Comparison of ENCODE assay signal across 19 cellular contexts in the genomic region with DNA sequence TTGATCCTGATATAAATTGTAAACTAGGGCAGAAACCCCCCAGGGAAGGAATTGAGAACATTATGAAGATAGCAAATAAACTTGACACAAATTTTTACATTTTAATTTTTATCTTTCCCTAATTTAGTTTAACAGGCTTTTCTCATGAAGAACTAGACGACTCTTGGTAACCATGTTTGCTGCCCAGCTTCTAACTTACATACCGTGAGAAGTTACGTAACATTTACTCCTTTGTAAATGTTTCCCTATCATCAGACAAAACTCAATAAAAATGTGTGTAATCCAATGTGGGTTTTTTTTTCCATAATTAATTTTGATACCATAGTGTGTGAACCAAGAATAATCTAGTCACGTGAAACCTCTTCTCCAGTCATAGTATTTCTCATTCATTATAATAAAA. TPM values are rescaled to one million over a fixed set of nuclear protein-coding genes. Genes with fewer than 3 reads are reported as not detected.
DNase-seq lines count a peak whose midpoint lies in the region; ATAC-seq, FAIRE-seq and TF ChIP-seq lines count a peak whose summit lies in the region.
"Had no signal": no experiment of that assay in that cellular context is flagged by ENCODE, and none has a peak within 500 bp of the region (broad histone marks: within the 10 kb centered on the region; RNA-seq: fewer than 3 reads in every experiment).

No MANE protein-coding gene starts in this region.

- no peak for TF ChIP-seq EP300 in HepG2 (IDR thresholded peaks at IDR 0.05; ENCODE audit: low read depth in 2 of 2, low read length in 2 of 2)
- TF ChIP-seq EP300 in HepG2 (CRISPR knock-in tag; IDR thresholded peaks at IDR 0.05; ENCODE audit: borderline replicate concordance) = no peak

- no peak overlapping the region for H4K5ac ChIP-seq in IMR-90 (ENCODE audit: low read depth, low read length)

- H2BK5ac ChIP-seq in IMR-90 (ENCODE audit: low read depth, low read length, poor library complexity, severe bottlenecking) = no peak overlapping the region

- no peak overlapping the region for H2BK20ac ChIP-seq in IMR-90 (ENCODE audit: low read depth, low read length)

- 97% methylated on average over 4 of the region's 4 CpGs for WGBS in HepG2 (ENCODE audit: low lambda C conversion rate)
- WGBS in right lobe of liver (ENCODE audit: insufficient coverage, low coverage, low lambda C conversion rate, missing lambda C conversion rate) = 76% methylated on average over 4 of the region's 4 CpGs
- no CpG with 5 or more reads among the region's 4 CpGs for WGBS in IMR-90 (ENCODE audit: extremely low coverage in 2 of 2, insufficient read length in 1 of 2), 2 experiments

- no peak for DNase-seq in HepG2 (ENCODE audit: low spot score)
- DNase-seq in right lobe of liver = no peak
- no peak for DNase-seq in IMR-90
- DNase-seq in activated naive CD4-positive, alpha-beta T cell treated with anti-CD3 and anti-CD28 coated beads, Interleukin-2, amount 50 U/mL, for 72 hours (ENCODE audit: low spot score in 2 of 2) = no peak
- DNase-seq: ACHN; BE2C; C1 segment of cervical spinal cord; CD4-positive, CD25-positive, alpha-beta regulatory T cell; CD8-positive, alpha-beta memory T cell; COR-L47; DMS 273 treated with DMSO at 0.1 percent for 48 hours; DMS53; H9 had no signal

- no peak overlapping the region for H3K4me3 ChIP-seq in HepG2 (replicated peaks in 1 of 3; ENCODE audit: insufficient read depth in 1 of 3, low read depth in 2 of 3, low read length in 3 of 3)
- no peak overlapping the region for H3K4me3 ChIP-seq in right lobe of liver
- H3K4me3 ChIP-seq in IMR-90 (ENCODE audit: insufficient read depth, low read depth, low read length) = no peak overlapping the region

- no peak overlapping the region for H3K27ac Mint-ChIP-seq in activated naive CD4-positive, alpha-beta T cell treated with anti-CD3 and anti-CD28 coated beads, Interleukin-2, amount 50 U/mL, for 72 hours
- H3K27ac Mint-ChIP-seq: CD4-positive, CD25-positive, alpha-beta regulatory T cell; CD8-positive, alpha-beta memory T cell; H9 had no signal

- no peak overlapping the region for H3K14ac ChIP-seq in IMR-90 (replicated peaks; ENCODE audit: low read depth, low read length)

- FAIRE-seq in HepG2 (lab: Jason Lieb, UNC) (no peak), islet of Langerhans (lab: Jason Lieb, UNC) (peak; percentile 49)
- FAIRE-seq: G401.6, H1 had no signal

- H3K79me2 ChIP-seq in HepG2 (ENCODE audit: insufficient read depth, low read length) = no peaks in the 10 kb centered on the region

- H3K9me3 Mint-ChIP-seq in activated naive CD4-positive, alpha-beta T cell treated with anti-CD3 and anti-CD28 coated beads, Interleukin-2, amount 50 U/mL, for 72 hours = no peaks in the 10 kb centered on the region
- H3K9me3 Mint-ChIP-seq: CD8-positive, alpha-beta memory T cell had no signal

- H3K79me1 ChIP-seq in IMR-90 (ENCODE audit: low read depth in 1 of 2, low read length in 2 of 2) = no peaks in the 10 kb centered on the region

- H3K4me1 ChIP-seq in HepG2 (ENCODE audit: insufficient read depth, low read length) (no peaks in the 10 kb centered on the region; the same call in 1 of the 2 replicates), right lobe of liver (no peaks in the 10 kb centered on the region), IMR-90 (ENCODE audit: control insufficient read depth, insufficient read depth, low read length) (no peaks in the 10 kb centered on the region)
- H3K4me1 ChIP-seq: BE2C had no signal

- H3K56ac ChIP-seq in IMR-90 (ENCODE audit: extremely low read depth, insufficient read depth, low read length) = no peak overlapping the region

- H2AFZ ChIP-seq in HepG2 (ENCODE audit: low read length) (no peak overlapping the region), IMR-90 (replicated peaks; ENCODE audit: low read length, poor library complexity) (no peak overlapping the region)

- H3K36me3 ChIP-seq in HepG2 (replicated peaks in 1 of 2; ENCODE audit: control insufficient read depth in 1 of 2, insufficient read depth in 2 of 2, low read length in 2 of 2) (peaks cover 0 to 32% of the 10 kb centered on the region in 2 experiments; a peak in 2 of 5 replicates), right lobe of liver (peaks cover 0 to 28% (median 0%) of the 10 kb centered on the region in 4 donors), IMR-90 (ENCODE audit: control insufficient read depth, insufficient read depth, low read length) (peaks cover 19% of the 10 kb centered on the region)
- H3K36me3 ChIP-seq: BE2C had no signal

- TF ChIP-seq POLR2A in HepG2 (IDR thresholded peaks at IDR 0.05; ENCODE audit: insufficient read depth in 1 of 2, low read depth in 2 of 2, low read length in 2 of 2) (no peak), right lobe of liver (IDR thresholded peaks at IDR 0.05) (no peak), IMR-90 (IDR thresholded peaks at IDR 0.05; ENCODE audit: low read depth, low read length) (no peak)

- CTCF ChIA-PET in HepG2 (lab: Yijun Ruan, JAX; ENCODE audit: low intra/inter-chr PET ratio, low total read pairs) (no interaction called here), IMR-90 (lab: Yijun Ruan, JAX) (interaction anchor here (0.5 to 1.8 kb wide), 2 partner anchors 14 to 211 kb away, joined by 3 to 4 read pairs; no protein-coding TSS in a partner anchor)

- peaks cover 0 to 11% of the 10 kb centered on the region in 2 donors for H3K36me3 Mint-ChIP-seq in activated naive CD4-positive, alpha-beta T cell treated with anti-CD3 and anti-CD28 coated beads, Interleukin-2, amount 50 U/mL, for 72 hours

- H3K9me3 ChIP-seq in HepG2 (ENCODE audit: low read length) (no peaks in the 10 kb centered on the region), right lobe of liver (no peaks in the 10 kb centered on the region), IMR-90 (ENCODE audit: control insufficient read depth, insufficient read depth, low read length) (no peaks in the 10 kb centered on the region)
- H3K9me3 ChIP-seq: BE2C had no signal

- ATAC-seq in HepG2 (no peak), right lobe of liver (no peak), IMR-90 (ENCODE audit: low read depth) (no peak), GM18517 (IDR thresholded peaks at IDR 0.05; ENCODE audit: unreplicated experiment) (no peak), GM18907 (IDR thresholded peaks at IDR 0.05; ENCODE audit: unreplicated experiment) (no peak)
- ATAC-seq in activated naive CD4-positive, alpha-beta T cell treated with anti-CD3 and anti-CD28 coated beads, Interleukin-2, amount 50 U/mL, for 72 hours = no peak

- POLR2A ChIA-PET in HepG2 (lab: Yijun Ruan, JAX) (no interaction called here), IMR-90 (lab: Charles Lee; ENCODE audit: unreplicated experiment) (no interaction called here)

- no peak overlapping the region for H4K91ac ChIP-seq in IMR-90 (ENCODE audit: insufficient read depth, low read depth, low read length)

- no peak for TF ChIP-seq RAD21 in HepG2 (CRISPR knock-in tag; IDR thresholded peaks at IDR 0.05)
- no peak for TF ChIP-seq RAD21 in IMR-90 (IDR thresholded peaks at IDR 0.05; ENCODE audit: low read length)

- no peaks in the 10 kb centered on the region for H3K9me1 ChIP-seq in IMR-90 (ENCODE audit: insufficient read depth, low read length)

- no peak overlapping the region for H4K8ac ChIP-seq in IMR-90 (ENCODE audit: low read depth in 2 of 2, low read length in 2 of 2)

- H3K27ac ChIP-seq in HepG2 (ENCODE audit: extremely low read length, insufficient read depth, low read length) (no peak overlapping the region), right lobe of liver (no peak overlapping the region), IMR-90 (ENCODE audit: insufficient read depth, low read length) (no peak overlapping the region)

- H3K18ac ChIP-seq in IMR-90 (ENCODE audit: low read depth, low read length) = no peak overlapping the region

- H2AK5ac ChIP-seq in IMR-90 (ENCODE audit: low read depth, low read length) = no peak overlapping the region

- intact Hi-C loops in HepG2 (cut with micrococcal nuclease; ENCODE audit: unreplicated experiment) (no loop called here), right lobe of liver (cut with DNase I) (no loop called here), IMR-90 (cut with micrococcal nuclease) (no loop called here)

- H3K4me2 ChIP-seq in HepG2 (ENCODE audit: low read depth, low read length) (no peak overlapping the region), IMR-90 (ENCODE audit: low read depth, low read length) (no peak overlapping the region)

- H2BK15ac ChIP-seq in IMR-90 (ENCODE audit: low read depth, low read length) = no peak overlapping the region

- H3K27me3 ChIP-seq in HepG2 (ENCODE audit: control insufficient read depth in 1 of 2, insufficient read depth in 2 of 2, low read length in 2 of 2) = no peaks in the 10 kb centered on the region
- H3K27me3 ChIP-seq in right lobe of liver = no peaks in the 10 kb centered on the region
- H3K27me3 ChIP-seq in IMR-90 (ENCODE audit: control insufficient read depth, insufficient read depth, low read length) = no peaks in the 10 kb centered on the region
- H3K27me3 ChIP-seq: BE2C had no signal

- in situ Hi-C loops in HepG2 (cut with HindIII; ENCODE audit: extremely low pct_ligation_motif_present, low pct_unique_long_range_greater_than_20kb) = loop anchor here (10.0 to 25.0 kb wide), 2 partner anchors 257 to 266 kb away; no protein-coding TSS in a partner anchor
- in situ Hi-C loops in IMR-90 (cut with MboI; ENCODE audit: low sequenced_read_pairs) = loop anchor here (10.0 kb wide), 1 partner anchor 256 kb away; the partner anchor contains the start of gene GEMIN8

- dilution Hi-C loops in IMR-90 (cut with HindIII; ENCODE audit: low sequenced_read_pairs, unreplicated experiment) = no loop called here

- no peaks in the 10 kb centered on the region for H4K20me1 ChIP-seq in HepG2 (ENCODE audit: insufficient read depth, low read length)
- H4K20me1 ChIP-seq in IMR-90 (ENCODE audit: insufficient read depth, low read length) = no peaks in the 10 kb centered on the region

- no peak overlapping the region for H2BK120ac ChIP-seq in IMR-90 (ENCODE audit: low read depth, low read length)

- no peak overlapping the region for H2AK9ac ChIP-seq in IMR-90 (replicated peaks; ENCODE audit: low read depth, low read length, poor library complexity)

- TF ChIP-seq CTCF in HepG2 (CRISPR knock-in tag; IDR thresholded peaks at IDR 0.05) (no peak), right lobe of liver (IDR thresholded peaks at IDR 0.05) (no peak), IMR-90 (conservative IDR thresholded peaks at IDR 0.05; ENCODE audit: low read depth, low read length) (no peak)

- no peak overlapping the region for H3K4ac ChIP-seq in IMR-90 (ENCODE audit: low read depth, low read length)

- BruUV-seq in HepG2 (replicated peaks; lab: Mats Ljungman, UMichigan) (no TSS peak), IMR-90 (replicated peaks; lab: Mats Ljungman, UMichigan) (no TSS peak)

- H3K9ac ChIP-seq in HepG2 (ENCODE audit: insufficient read depth, low read depth, low read length) (no peak overlapping the region), IMR-90 (ENCODE audit: low read depth, low read length) (no peak overlapping the region)

- no peak overlapping the region for H3K23ac ChIP-seq in IMR-90 (ENCODE audit: low read depth, low read length)

RNA-seq across cellular contexts. Expression of gene OFD1, which starts 34.4 kb away (rescaled TPM):
- 14.3 and 16.4 TPM in 2 replicates for total RNA-seq in HepG2 (2016; rRNA removed; fragmentation: Illumina TruSeq; extraction: Trizol)
- 3.7 and 4.8 TPM in 2 replicates for total RNA-seq in HepG2 (2016; cell fraction: cytosol; rRNA removed; fragmentation: Illumina TruSeq; extraction: Trizol; ENCODE audit: low read depth)
- total RNA-seq in HepG2 (2016; cell fraction: insoluble cytoplasmic fraction; rRNA removed; fragmentation: Illumina TruSeq; extraction: Trizol) = 16.9 and 17.9 TPM in 2 replicates
- total RNA-seq in HepG2 (2016; cell fraction: membrane; rRNA removed; fragmentation: Illumina TruSeq; extraction: Trizol) = 4.7 and 4.8 TPM in 2 replicates
- 30.3 and 30.7 TPM in 2 replicates for total RNA-seq in HepG2 (2016; cell fraction: nucleus; rRNA removed; fragmentation: Illumina TruSeq; extraction: Trizol)
- polyA plus RNA-seq in HepG2 (2011; rRNA removed) = 14.7 and 14.9 TPM in 2 replicates
- 3.6 and 4.3 TPM in 2 replicates for polyA plus RNA-seq in HepG2 (2011; cell fraction: cytosol; rRNA removed)
- polyA plus RNA-seq in HepG2 (2011; cell fraction: nucleus; rRNA removed) = 61.7 and 68.4 TPM in 2 replicates
- polyA plus RNA-seq in HepG2 (2012) = 15.5 and 18.0 TPM in 2 replicates
- polyA plus RNA-seq in HepG2 (2016; cell fraction: cytosol; fragmentation: Illumina TruSeq; extraction: Trizol; ENCODE audit: low read depth) = 1.0 and 1.3 TPM in 2 replicates
- 13.0 and 14.7 TPM in 2 replicates for polyA plus RNA-seq in HepG2 (2016; cell fraction: insoluble cytoplasmic fraction; fragmentation: Illumina TruSeq; extraction: Trizol; ENCODE audit: low read depth)
- polyA plus RNA-seq in HepG2 (2016; cell fraction: membrane; fragmentation: Illumina TruSeq; extraction: Trizol; ENCODE audit: low read depth) = 1.7 and 2.0 TPM in 2 replicates
- 40.0 and 45.3 TPM in 2 replicates for polyA plus RNA-seq in HepG2 (2016; cell fraction: nucleus; fragmentation: Illumina TruSeq; extraction: Trizol; ENCODE audit: insufficient read depth, low read depth)
- polyA minus RNA-seq in HepG2 (2011; rRNA and poly(A)+ RNA removed; ENCODE audit: low replicate concordance) = 17.1 and 18.1 TPM in 2 replicates
- polyA minus RNA-seq in HepG2 (2011; cell fraction: cytosol; rRNA and poly(A)+ RNA removed) = 3.7 and 5.8 TPM in 2 replicates
- polyA minus RNA-seq in HepG2 (2011; cell fraction: nucleus; rRNA and poly(A)+ RNA removed) = 43.0 and 46.1 TPM in 2 replicates
- total RNA-seq in right lobe of liver = 10 to 100 TPM in 3 of 6 experiments, 1 to 10 TPM in 3; 6.5 to 12.4 (median 10.5) TPM
- total RNA-seq in IMR-90 (2012; rRNA removed) = 8.4 and 10.6 TPM in 2 replicates
- polyA plus RNA-seq in IMR-90 (2012; rRNA removed) = 7.7 and 8.6 TPM in 2 replicates
- 2.5 and 5.2 TPM in 2 replicates for polyA plus RNA-seq in IMR-90 (2012; cell fraction: cytosol; rRNA removed)
- polyA plus RNA-seq in IMR-90 (2012; cell fraction: nucleus; rRNA removed; ENCODE audit: low replicate concordance) = 19.8 and 41.0 TPM in 2 replicates
- 10 to 100 TPM; 36.9 to 40.7 TPM for total RNA-seq in activated naive CD4-positive, alpha-beta T cell treated with anti-CD3 and anti-CD28 coated beads, Interleukin-2, amount 50 U/mL, for 72 hours

RNA-seq across cellular contexts. Expression of gene TRAPPC2, which starts 34.5 kb away (rescaled TPM):
- 8.1 and 9.2 TPM in 2 replicates for total RNA-seq in HepG2 (2016; rRNA removed; fragmentation: Illumina TruSeq; extraction: Trizol)
- 1.5 and 1.8 TPM in 2 replicates for total RNA-seq in HepG2 (2016; cell fraction: cytosol; rRNA removed; fragmentation: Illumina TruSeq; extraction: Trizol; ENCODE audit: low read depth)
- total RNA-seq in HepG2 (2016; cell fraction: insoluble cytoplasmic fraction; rRNA removed; fragmentation: Illumina TruSeq; extraction: Trizol) = 7.7 and 7.8 TPM in 2 replicates
- 2.9 and 4.7 TPM in 2 replicates for total RNA-seq in HepG2 (2016; cell fraction: membrane; rRNA removed; fragmentation: Illumina TruSeq; extraction: Trizol)
- 11.3 and 11.9 TPM in 2 replicates for total RNA-seq in HepG2 (2016; cell fraction: nucleus; rRNA removed; fragmentation: Illumina TruSeq; extraction: Trizol)
- polyA plus RNA-seq in HepG2 (2011; rRNA removed) = 4.4 and 4.7 TPM in 2 replicates
- polyA plus RNA-seq in HepG2 (2011; cell fraction: cytosol; rRNA removed) = 2.1 and 3.2 TPM in 2 replicates
- polyA plus RNA-seq in HepG2 (2011; cell fraction: nucleus; rRNA removed) = 4.7 and 5.3 TPM in 2 replicates
- polyA plus RNA-seq in HepG2 (2012) = 6.0 TPM in 2 replicates
- 1.3 and 1.4 TPM in 2 replicates for polyA plus RNA-seq in HepG2 (2016; cell fraction: cytosol; fragmentation: Illumina TruSeq; extraction: Trizol; ENCODE audit: low read depth)
- 5.5 and 5.8 TPM in 2 replicates for polyA plus RNA-seq in HepG2 (2016; cell fraction: insoluble cytoplasmic fraction; fragmentation: Illumina TruSeq; extraction: Trizol; ENCODE audit: low read depth)
- polyA plus RNA-seq in HepG2 (2016; cell fraction: membrane; fragmentation: Illumina TruSeq; extraction: Trizol; ENCODE audit: low read depth) = 1.9 and 2.4 TPM in 2 replicates
- polyA plus RNA-seq in HepG2 (2016; cell fraction: nucleus; fragmentation: Illumina TruSeq; extraction: Trizol; ENCODE audit: insufficient read depth, low read depth) = 16.5 and 18.5 TPM in 2 replicates
- polyA minus RNA-seq in HepG2 (2011; rRNA and poly(A)+ RNA removed; ENCODE audit: low replicate concordance) = 4.0 and 14.9 TPM in 2 replicates
- 2.5 and 3.7 TPM in 2 replicates for polyA minus RNA-seq in HepG2 (2011; cell fraction: cytosol; rRNA and poly(A)+ RNA removed)
- 8.9 and 10.9 TPM in 2 replicates for polyA minus RNA-seq in HepG2 (2011; cell fraction: nucleus; rRNA and poly(A)+ RNA removed)
- total RNA-seq in right lobe of liver = 10 to 100 TPM in 1 of 6 experiments, 1 to 10 TPM in 5; 6.3 to 13.8 (median 8.5) TPM
- total RNA-seq in IMR-90 (2012; rRNA removed) = 13.8 and 19.2 TPM in 2 replicates
- polyA plus RNA-seq in IMR-90 (2012; rRNA removed) = 6.7 and 11.3 TPM in 2 replicates
- 4.9 and 10.1 TPM in 2 replicates for polyA plus RNA-seq in IMR-90 (2012; cell fraction: cytosol; rRNA removed)
- 7.3 and 28.8 TPM in 2 replicates for polyA plus RNA-seq in IMR-90 (2012; cell fraction: nucleus; rRNA removed; ENCODE audit: low replicate concordance)
- 10 to 100 TPM; 14.5 to 18.1 TPM for total RNA-seq in activated naive CD4-positive, alpha-beta T cell treated with anti-CD3 and anti-CD28 coated beads, Interleukin-2, amount 50 U/mL, for 72 hours

RNA-seq across cellular contexts. Expression of gene GPM6B, which starts 48.0 kb away (rescaled TPM):
- total RNA-seq in HepG2 (2016; rRNA removed; fragmentation: Illumina TruSeq; extraction: Trizol) (not detected in 2 replicates), right lobe of liver (1 to 10 TPM in 1 of 6 experiments, under 1 TPM in 5; 0.18 to 1.6 (median 0.64) TPM), IMR-90 (2012; rRNA removed) (4.2 and 5.9 TPM in 2 replicates)
- total RNA-seq in HepG2 (2016; cell fraction: cytosol; rRNA removed; fragmentation: Illumina TruSeq; extraction: Trizol; ENCODE audit: low read depth) = not detected in 2 replicates
- total RNA-seq in HepG2 (2016; cell fraction: insoluble cytoplasmic fraction; rRNA removed; fragmentation: Illumina TruSeq; extraction: Trizol) = not detected in 2 replicates
- not detected in 2 replicates for total RNA-seq in HepG2 (2016; cell fraction: membrane; rRNA removed; fragmentation: Illumina TruSeq; extraction: Trizol)
- not detected in 2 replicates for total RNA-seq in HepG2 (2016; cell fraction: nucleus; rRNA removed; fragmentation: Illumina TruSeq; extraction: Trizol)
- polyA plus RNA-seq in HepG2 (2011; rRNA removed) (not detected in 2 replicates), IMR-90 (2012; rRNA removed) (3.4 and 4.2 TPM in 2 replicates)
- not detected in 2 replicates for polyA plus RNA-seq in HepG2 (2011; cell fraction: cytosol; rRNA removed)
- polyA plus RNA-seq in HepG2 (2011; cell fraction: nucleus; rRNA removed) = 0.10 and 0.13 TPM in 2 replicates
- polyA plus RNA-seq in HepG2 (2012) = 0.58 and 0.61 TPM in 2 replicates
- not detected in 2 replicates for polyA plus RNA-seq in HepG2 (2016; cell fraction: cytosol; fragmentation: Illumina TruSeq; extraction: Trizol; ENCODE audit: low read depth)
- polyA plus RNA-seq in HepG2 (2016; cell fraction: insoluble cytoplasmic fraction; fragmentation: Illumina TruSeq; extraction: Trizol; ENCODE audit: low read depth) = not detected in 2 replicates
- polyA plus RNA-seq in HepG2 (2016; cell fraction: membrane; fragmentation: Illumina TruSeq; extraction: Trizol; ENCODE audit: low read depth) = not detected in 2 replicates
- polyA plus RNA-seq in HepG2 (2016; cell fraction: nucleus; fragmentation: Illumina TruSeq; extraction: Trizol; ENCODE audit: insufficient read depth, low read depth) = not detected in 2 replicates
- polyA minus RNA-seq in HepG2 (2011; rRNA and poly(A)+ RNA removed; ENCODE audit: low replicate concordance) = not detected in 2 replicates
- not detected in 2 replicates for polyA minus RNA-seq in HepG2 (2011; cell fraction: cytosol; rRNA and poly(A)+ RNA removed)
- polyA minus RNA-seq in HepG2 (2011; cell fraction: nucleus; rRNA and poly(A)+ RNA removed) = 0.25 and 0.26 TPM in 2 replicates
- 1.7 and 1.9 TPM in 2 replicates for polyA plus RNA-seq in IMR-90 (2012; cell fraction: cytosol; rRNA removed)
- polyA plus RNA-seq in IMR-90 (2012; cell fraction: nucleus; rRNA removed; ENCODE audit: low replicate concordance) = 0.37 and 1.2 TPM in 2 replicates
- total RNA-seq in activated naive CD4-positive, alpha-beta T cell treated with anti-CD3 and anti-CD28 coated beads, Interleukin-2, amount 50 U/mL, for 72 hours = not detected
- total RNA-seq: A172; CD4-positive, CD25-positive, alpha-beta regulatory T cell; CD8-positive, alpha-beta memory T cell had no signal
